9 cellular contexts compared by ENCODE assay signal in genomic region chr15:57611938-57612337, GRCh38. TPM values are rescaled to one million over a fixed set of nuclear protein-coding genes. Genes with fewer than 3 reads are reported as not detected.
DNase-seq lines count a peak whose midpoint lies in the region; ATAC-seq, FAIRE-seq and TF ChIP-seq lines count a peak whose summit lies in the region.
"Had no signal": no experiment of that assay in that cellular context is flagged by ENCODE, and none has a peak within 500 bp of the region (broad histone marks: within the 10 kb centered on the region; RNA-seq: fewer than 3 reads in every experiment).

No MANE protein-coding gene starts in this region.

- H3K4me1 ChIP-seq in upper lobe of left lung: peaks cover 18 to 31% (median 24%) of the 10 kb centered on the region in 4 donors

- H3K27ac ChIP-seq in upper lobe of left lung: peak overlapping the region in 3 of 4 donors; percentile 22 to 64 (median 62)
- H3K27ac ChIP-seq: HL-60 had no signal

- H3K4me3 ChIP-seq in cardiac fibroblast (replicated peaks in 1 of 2; ENCODE audit: low read depth in 2 of 2, low read length in 2 of 2) (no peak overlapping the region), upper lobe of left lung (no peak overlapping the region)

- ATAC-seq in left colon: peak; percentile 52
- peak; percentile 47 to 67 for ATAC-seq in upper lobe of left lung (ENCODE audit: low FRiP score in 2 of 2)
- ATAC-seq in HG03039 (IDR thresholded peaks at IDR 0.05; ENCODE audit: unreplicated experiment): no peak

- TF ChIP-seq CTCF in cardiac fibroblast (IDR thresholded peaks at IDR 0.05; ENCODE audit: low read depth, low read length) (peak; percentile 42), upper lobe of left lung (IDR thresholded peaks at IDR 0.05) (peak in 3 of 6 experiments; percentile 36 to 56 (median 37))

- WGBS in upper lobe of left lung, 2 donors: 49 to 56% methylated on average over 3 of the region's 3 CpGs

- no peaks in the 10 kb centered on the region for H3K9me3 ChIP-seq in upper lobe of left lung

- no peaks in the 10 kb centered on the region for H3K27me3 ChIP-seq in upper lobe of left lung

- no peak for TF ChIP-seq EP300 in upper lobe of left lung (IDR thresholded peaks at IDR 0.05)

- TF ChIP-seq POLR2A in upper lobe of left lung (IDR thresholded peaks at IDR 0.05): no peak

- FAIRE-seq in frontal cortex (lab: Jason Lieb, UNC): no peak
- FAIRE-seq: colon had no signal

- DNase-seq in LoVo (ENCODE audit: low spot score) (peak; percentile 65), cardiac fibroblast (ENCODE audit: low read depth in 2 of 2) (peak; percentile 45 to 51), left colon (peak; percentile 65 to 75), upper lobe of left lung (peak in 1 of 2 donors; percentile 73), frontal cortex (ENCODE audit: low spot score in 2 of 2) (no peak), NCI-H128 (lab: John Stamatoyannopoulos, UW; ENCODE audit: unreplicated experiment) (no peak)

- H3K36me3 ChIP-seq in upper lobe of left lung: no peaks in the 10 kb centered on the region

- intact Hi-C loops in left colon (cut with DNase I, micrococcal nuclease): loop anchor here in 1 of 2 donors (5.0 kb wide), 1 partner anchor 55 kb away; no protein-coding TSS in a partner anchor

RNA-seq across cellular contexts. Expression of gene MYZAP, which starts 20.2 kb away (rescaled TPM):
- total RNA-seq in left colon (10 to 100 TPM; 12.9 to 21.3 TPM), upper lobe of left lung (10 to 100 TPM; 22.0 to 54.3 (median 30.4) TPM), frontal cortex (1.6 TPM)

Comparison
In these comparisons a context has a peak if more than half of its experiments do, and no peak if none do; other contexts are left out.
1. DNase-seq: peak in LoVo (single experiment), cardiac fibroblast (2 of 2) and left colon (2 of 2); none in frontal cortex (0 of 2) and NCI-H128 (single experiment).